ENCODE assay signal across 8 cellular contexts in the genomic region with DNA sequence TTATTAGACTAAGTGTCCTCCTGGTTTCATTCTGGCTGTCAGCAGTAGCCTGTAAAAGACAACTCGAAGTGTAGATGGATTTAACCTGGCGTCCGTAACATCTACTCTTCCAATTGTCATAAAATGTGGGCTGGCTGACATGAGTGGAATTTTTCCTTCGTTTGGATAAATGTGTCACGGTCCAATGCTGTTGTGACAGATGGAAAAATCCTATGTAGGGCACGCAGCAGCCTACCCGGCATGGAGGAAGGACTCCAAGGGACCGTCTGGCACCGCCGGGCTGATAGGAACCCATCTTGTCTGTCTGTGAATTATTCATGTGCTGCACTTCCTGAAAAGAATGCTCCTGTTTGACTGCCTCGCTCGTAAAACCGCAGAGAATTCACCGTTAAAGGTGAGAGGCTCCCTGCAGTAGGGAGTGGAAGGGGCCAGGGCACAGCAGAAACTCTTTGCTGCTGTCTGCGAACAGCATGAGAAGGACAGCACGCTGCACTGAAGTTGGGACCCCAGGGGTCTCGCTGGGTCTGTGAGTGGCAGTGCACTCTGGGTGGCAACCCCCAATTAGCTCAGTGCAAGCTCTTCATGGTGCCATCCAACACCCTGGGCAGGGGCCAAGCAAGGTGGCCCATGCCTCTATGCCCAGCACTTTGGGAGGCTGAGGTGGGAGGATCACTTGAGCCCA. TPM values are rescaled to one million over a fixed set of nuclear protein-coding genes. Genes with fewer than 3 reads are reported as not detected.
DNase-seq lines count a peak whose midpoint lies in the region; ATAC-seq and TF ChIP-seq lines count a peak whose summit lies in the region.

No MANE protein-coding gene starts in this region.

- TF ChIP-seq CTCF in GM13976 (IDR thresholded peaks at IDR 0.05; ENCODE audit: borderline replicate concordance, control extremely low read depth, extremely low read depth, insufficient read depth, missing control alignments) (no peak), prostate gland (IDR thresholded peaks at IDR 0.05) (no peak)

- peak; percentile 26 for TF ChIP-seq POLR2A in prostate gland (IDR thresholded peaks at IDR 0.05)

- H3K4me1 ChIP-seq in prostate gland (replicated peaks), result peaks cover 2% of the 10 kb centered on the region

- peak overlapping the region; percentile 84 for H3K27ac ChIP-seq in prostate gland

- intact Hi-C loops in prostate gland (cut with DNase I), result no loop called here
- intact Hi-C loops in sciatic nerve (cut with DNase I), result no loop called here

- H3K9me3 ChIP-seq in prostate gland, result no peaks in the 10 kb centered on the region

- in situ Hi-C loops in GM13976 (cut with MboI; ENCODE audit: low sequenced_read_pairs, unreplicated experiment), result no loop called here

- no peaks in the 10 kb centered on the region for H3K27me3 ChIP-seq in prostate gland (replicated peaks; ENCODE audit: insufficient read depth)

- ATAC-seq in sciatic nerve, result no peak
- ATAC-seq in GM19467 (IDR thresholded peaks at IDR 0.05; ENCODE audit: unreplicated experiment), result no peak

- DNase-seq in GM13976 (ENCODE audit: low spot score) (peak; percentile 55), LoVo (ENCODE audit: low spot score) (peak; percentile 41), dermis microvascular lymphatic vessel endothelial cell (ENCODE audit: low read depth in 2 of 2) (peak; percentile 31 to 45), prostate gland (ENCODE audit: low spot score) (peak; percentile 58), sciatic nerve (ENCODE audit: low spot score) (no peak), NCI-H1436 (lab: John Stamatoyannopoulos, UW) (no peak)
- peak; percentile 56 to 63 for DNase-seq in activated CD4-positive, alpha-beta T cell treated with anti-CD3 and anti-CD28 coated beads for 4 hours

- WGBS in prostate gland, result 2% methylated on average over 14 of the region's 17 CpGs

- H3K4me3 ChIP-seq in prostate gland, result no peak overlapping the region

- no peaks in the 10 kb centered on the region for H3K36me3 ChIP-seq in prostate gland

RNA-seq across cellular contexts. Expression of a gene that starts 1.6 kb away (rescaled TPM):
- total RNA-seq in dermis microvascular lymphatic vessel endothelial cell (57.9 and 106 TPM in 2 replicates), prostate gland (10 to 100 TPM; 20.5 to 24.8 TPM), sciatic nerve (18.0 TPM)

RNA-seq across cellular contexts. Expression of a gene that starts 32.9 kb away (rescaled TPM):
- 8.1 and 13.0 TPM in 2 replicates for total RNA-seq in dermis microvascular lymphatic vessel endothelial cell
- 10 to 100 TPM; 25.2 to 27.0 TPM for total RNA-seq in prostate gland
- total RNA-seq in sciatic nerve, result 8.6 TPM

RNA-seq across cellular contexts. Expression of a gene that starts 33.0 kb away (rescaled TPM):
- 19.5 and 24.1 TPM in 2 replicates for total RNA-seq in dermis microvascular lymphatic vessel endothelial cell
- total RNA-seq in prostate gland, result 10 to 100 TPM; 12.8 to 57.7 TPM
- 11.1 TPM for total RNA-seq in sciatic nerve

RNA-seq across cellular contexts. Expression of a gene that starts 35.6 kb away (rescaled TPM):
- total RNA-seq in dermis microvascular lymphatic vessel endothelial cell (8.0 and 10.6 TPM in 2 replicates), prostate gland (10 to 100 TPM; 31.6 to 50.1 TPM), sciatic nerve (29.8 TPM)

RNA-seq across cellular contexts. Expression of a gene that starts 47.0 kb away (rescaled TPM):
- total RNA-seq in dermis microvascular lymphatic vessel endothelial cell, result 26.2 and 32.1 TPM in 2 replicates
- total RNA-seq in prostate gland, result 10 to 100 TPM; 23.2 to 46.4 TPM
- 31.6 TPM for total RNA-seq in sciatic nerve

Comparison
In these comparisons a context has a peak if more than half of its experiments do, and no peak if none do; other contexts are left out.
1. DNase-seq: peak in GM13976 (single experiment), LoVo (single experiment), activated CD4-positive, alpha-beta T cell treated with anti-CD3 and anti-CD28 coated beads for 4 hours (2 of 2), dermis microvascular lymphatic vessel endothelial cell (2 of 2) and prostate gland (single experiment); none in sciatic nerve (single experiment) and NCI-H1436 (single experiment).